In the genomic region with DNA sequence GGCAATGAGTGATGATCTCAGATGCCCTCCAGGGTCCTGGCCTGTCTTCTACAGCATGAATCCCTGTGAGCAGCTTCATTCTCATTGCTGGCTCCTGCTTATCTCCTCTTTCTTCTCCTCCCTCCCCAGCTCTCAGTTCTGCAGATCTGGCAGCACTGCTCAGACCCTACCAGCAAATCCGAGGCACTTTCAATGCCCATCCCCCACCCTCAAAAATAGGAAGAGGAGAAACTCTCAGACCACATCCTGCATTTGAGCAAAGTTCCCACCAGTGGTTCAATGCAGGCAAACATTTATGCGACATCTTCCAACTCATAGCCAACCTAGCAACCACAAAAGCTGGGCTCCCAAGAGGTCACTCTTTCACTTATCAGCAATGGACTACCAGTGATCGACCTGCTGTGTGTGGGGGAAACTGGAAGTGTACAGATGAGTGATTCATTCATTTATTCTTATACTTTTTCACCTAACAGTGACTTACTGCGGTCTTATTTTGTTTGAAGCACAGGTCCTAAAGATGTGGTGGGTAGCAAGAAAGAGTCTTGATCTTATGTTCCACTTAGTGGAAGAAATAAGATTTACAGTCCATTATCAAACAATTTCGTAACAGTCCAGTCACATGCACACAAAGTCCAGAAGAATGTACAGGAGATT, we compare ENCODE assay signal across 1 cellular context.
A peak's percentile ranks its signal among the peaks of the same experiment; 100 is the strongest.
TF ChIP-seq lines count a peak whose summit lies in the region.

No MANE protein-coding gene starts in this region.

TF ChIP-seq in HepG2, 621 proteins besides CTCF, POLR2A, EP300 and RAD21:
- TF ChIP-seq BHLHE40 (IDR thresholded peaks at IDR 0.05; ENCODE audit: low read length) (no peak), PHF21A (CRISPR knock-in tag; IDR thresholded peaks at IDR 0.05) (0 out of 2 replicates have a peak, but pooled peaks have one; percentile 18)
TF ChIP-seq in HepG2: peak in this region for 1.
